In the genomic region with DNA sequence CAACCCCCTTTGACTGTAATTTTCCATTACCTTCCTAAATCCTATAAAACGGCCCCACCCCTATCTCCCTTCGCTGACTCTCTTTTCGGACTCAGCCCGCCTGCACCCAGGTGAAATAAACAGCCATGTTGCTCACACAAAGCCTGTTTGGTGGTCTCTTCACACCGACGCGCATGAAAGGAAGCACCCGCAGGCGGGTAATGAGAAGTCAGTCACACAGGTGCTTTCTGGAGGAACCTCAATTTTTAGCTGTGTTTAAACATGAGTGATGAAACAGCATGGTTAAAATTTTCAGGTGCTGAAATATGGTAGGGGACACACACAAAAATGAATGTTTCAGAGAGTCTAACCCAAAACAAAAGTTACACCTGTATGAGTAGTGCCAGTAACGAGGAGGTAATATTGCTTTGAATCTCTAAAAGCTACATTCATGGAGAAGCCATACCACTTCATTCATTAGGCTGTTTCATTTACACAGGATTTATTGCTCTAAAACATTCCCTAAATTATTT, we compare ENCODE assay signal across 1 cellular context.
TF ChIP-seq lines count a peak whose summit lies in the region.

No MANE protein-coding gene starts in this region.

TF ChIP-seq in GM23338, 12 proteins besides CTCF, POLR2A, EP300 and RAD21:
- 0 out of 2 replicates have a peak, but pooled peaks have one; percentile 14 for TF ChIP-seq POLR2AphosphoS5 (IDR thresholded peaks at IDR 0.05; ENCODE audit: low read depth)
